8 cellular contexts compared by ENCODE assay signal in genomic region chr20:48682529-48683385, GRCh38.
DNase-seq lines count a peak whose midpoint lies in the region; ATAC-seq and TF ChIP-seq lines count a peak whose summit lies in the region.

No MANE protein-coding gene starts in this region.

- CTCF ChIA-PET in activated CD4-positive, alpha-beta memory T cell treated with anti-CD3 and anti-CD28 coated beads, Interleukin-2, amount 10 ng/mL, durations not matched to agents 7 days and 5 days (lab: Charles Lee) = interaction anchor here (1.3 to 2.5 kb wide), 3 partner anchors 13 to 222 kb away, joined by 3 to 8 read pairs (median 3); no protein-coding TSS in a partner anchor

- H3K4me3 Mint-ChIP-seq in activated CD4-positive, alpha-beta memory T cell treated with anti-CD3 and anti-CD28 coated beads, Interleukin-2, amount 10 ng/mL, durations not matched to agents 7 days and 5 days = no peak overlapping the region
- H3K4me3 Mint-ChIP-seq in progenitor cell of endocrine pancreas (ENCODE audit: low read depth) = no peak overlapping the region

- no peaks in the 10 kb centered on the region for H3K9me3 ChIP-seq in BE2C

- H3K4me3 ChIP-seq in BE2C (ENCODE audit: low read depth, low read length) = peak overlapping the region; percentile 35

- H3K27me3 ChIP-seq in BE2C = no peaks in the 10 kb centered on the region

- POLR2A ChIA-PET in activated CD4-positive, alpha-beta memory T cell treated with anti-CD3 and anti-CD28 coated beads, Interleukin-2, amount 10 ng/mL, durations not matched to agents 7 days and 5 days (lab: Charles Lee) = interaction anchor here (1.3 kb wide), 1 partner anchor 240 kb away, joined by 3 read pairs; no protein-coding TSS in a partner anchor

- TF ChIP-seq CTCF in BE2C (IDR thresholded peaks at IDR 0.05; ENCODE audit: low read depth, low read length) = no peak
- no peak for TF ChIP-seq CTCF in progenitor cell of endocrine pancreas (IDR thresholded peaks at IDR 0.05; ENCODE audit: unreplicated experiment)

- H3K27me3 Mint-ChIP-seq in activated CD4-positive, alpha-beta memory T cell treated with anti-CD3 and anti-CD28 coated beads, Interleukin-2, amount 10 ng/mL, durations not matched to agents 7 days and 5 days = no peaks in the 10 kb centered on the region
- peaks cover 13% of the 10 kb centered on the region for H3K27me3 Mint-ChIP-seq in progenitor cell of endocrine pancreas

- H3K36me3 Mint-ChIP-seq in activated CD4-positive, alpha-beta memory T cell treated with anti-CD3 and anti-CD28 coated beads, Interleukin-2, amount 10 ng/mL, durations not matched to agents 7 days and 5 days (ENCODE audit: low read depth) = peaks cover 39% of the 10 kb centered on the region
- no peaks in the 10 kb centered on the region for H3K36me3 Mint-ChIP-seq in progenitor cell of endocrine pancreas (ENCODE audit: insufficient read depth)

- intact Hi-C loops in Right ventricle myocardium superior (cut with DNase I) = loop anchor here (5.0 kb wide), 1 partner anchor 145 kb away; the partner anchor contains the start of gene PREX1

- H3K4me1 Mint-ChIP-seq in activated CD4-positive, alpha-beta memory T cell treated with anti-CD3 and anti-CD28 coated beads, Interleukin-2, amount 10 ng/mL, durations not matched to agents 7 days and 5 days = peaks cover 14% of the 10 kb centered on the region
- no peaks in the 10 kb centered on the region for H3K4me1 Mint-ChIP-seq in progenitor cell of endocrine pancreas (ENCODE audit: low read depth)

- H3K9me3 Mint-ChIP-seq in activated CD4-positive, alpha-beta memory T cell treated with anti-CD3 and anti-CD28 coated beads, Interleukin-2, amount 10 ng/mL, durations not matched to agents 7 days and 5 days = no peaks in the 10 kb centered on the region
- H3K9me3 Mint-ChIP-seq in progenitor cell of endocrine pancreas (ENCODE audit: low read depth) = no peaks in the 10 kb centered on the region

- H3K36me3 ChIP-seq in BE2C = no peaks in the 10 kb centered on the region

- peak overlapping the region; percentile 21 for H3K27ac Mint-ChIP-seq in activated CD4-positive, alpha-beta memory T cell treated with anti-CD3 and anti-CD28 coated beads, Interleukin-2, amount 10 ng/mL, durations not matched to agents 7 days and 5 days
- no peak overlapping the region for H3K27ac Mint-ChIP-seq in progenitor cell of endocrine pancreas

- peak; percentile 97 for DNase-seq in BE2C
- peak; percentile 93 for DNase-seq in NCI-H128 (lab: John Stamatoyannopoulos, UW; ENCODE audit: unreplicated experiment)
- DNase-seq in activated CD4-positive, alpha-beta memory T cell treated with anti-CD3 and anti-CD28 coated beads, Interleukin-2, amount 10 ng/mL, durations not matched to agents 7 days and 5 days = no peak
- peak; percentile 93 for DNase-seq in Right ventricle myocardium superior
- DNase-seq in progenitor cell of endocrine pancreas (ENCODE audit: low spot score, unreplicated experiment) = peak; percentile 47
- DNase-seq in central memory CD4-positive, alpha-beta T cell = no peak
- no peak for DNase-seq in activated CD4-positive, alpha-beta T cell treated with anti-CD3 and anti-CD28 coated beads, Interleukin-2, amount 50 U/mL, for 4 hours

- H3K4me1 ChIP-seq in BE2C = peaks cover 50% of the 10 kb centered on the region

- ATAC-seq in Right ventricle myocardium superior (ENCODE audit: poor library complexity) (peak; percentile 93), GM18858 (IDR thresholded peaks at IDR 0.05; ENCODE audit: unreplicated experiment) (no peak)

Comparison
In these comparisons a context has a peak if more than half of its experiments do, and no peak if none do; other contexts are left out.
1. DNase-seq: peak in BE2C (single experiment), NCI-H128 (single experiment), Right ventricle myocardium superior (single experiment) and progenitor cell of endocrine pancreas (single experiment); none in activated CD4-positive, alpha-beta memory T cell treated with anti-CD3 and anti-CD28 coated beads, Interleukin-2, amount 10 ng/mL, durations not matched to agents 7 days and 5 days (single experiment), central memory CD4-positive, alpha-beta T cell (single experiment) and activated CD4-positive, alpha-beta T cell treated with anti-CD3 and anti-CD28 coated beads, Interleukin-2, amount 50 U/mL, for 4 hours (0 of 2).